19 cellular contexts compared by ENCODE assay signal in the genomic region with DNA sequence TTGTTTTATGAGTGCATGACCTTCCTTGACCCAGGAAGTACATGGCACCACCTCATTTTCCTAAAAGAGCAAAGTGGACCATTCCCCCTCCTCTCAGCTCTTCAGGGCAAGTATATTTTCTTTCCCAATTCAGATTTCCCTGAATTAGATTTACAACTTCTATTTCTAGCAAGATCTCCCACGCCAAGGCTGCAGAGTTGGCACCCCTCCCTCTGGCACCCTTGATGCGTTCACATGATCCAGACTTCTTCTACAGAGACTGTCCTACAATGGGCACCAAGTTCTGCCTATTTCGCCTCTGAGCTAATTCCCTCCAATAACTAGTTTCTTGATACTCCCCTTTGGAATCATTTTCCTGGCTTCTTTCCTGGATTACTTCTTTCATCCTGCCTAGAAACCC.
DNase-seq lines count a peak whose midpoint lies in the region; ATAC-seq, FAIRE-seq and TF ChIP-seq lines count a peak whose summit lies in the region.
"Had no signal": no experiment of that assay in that cellular context is flagged by ENCODE, and none has a peak within 500 bp of the region (broad histone marks: within the 10 kb centered on the region; RNA-seq: fewer than 3 reads in every experiment).

No MANE protein-coding gene starts in this region.

- H3K4me1 ChIP-seq in body of pancreas (peaks cover 15% of the 10 kb centered on the region), heart left ventricle (peaks cover 0 to 21% (median 4%) of the 10 kb centered on the region in 12 donors), pancreas (no peaks in the 10 kb centered on the region)
- H3K4me1 ChIP-seq: BLaER1, lower lobe of right lung had no signal

- DNase-seq in body of pancreas = peak; percentile 39 to 71 (median 57)
- DNase-seq in heart left ventricle = peak in 4 of 5 donors; percentile 42 to 67 (median 56)
- peak in 3 of 6 donors; percentile 27 to 57 (median 47) for DNase-seq in pancreas
- DNase-seq in ureter (ENCODE audit: low spot score) = peak; percentile 83
- no peak for DNase-seq in NCI-H1436 treated with DMSO at 0.1 percent for 48 hours (lab: John Stamatoyannopoulos, UW)
- DNase-seq in activated T-cell treated with anti-CD3 and anti-CD28 coated beads, Interleukin-2, amount 50 U/mL, for 24 hours = no peak
- DNase-seq: activated CD4-positive, alpha-beta T cell treated with anti-CD3 and anti-CD28 coated beads, Interleukin-2, amount 50 U/mL, for 48 hours; Kasumi-1; lower lobe of right lung; NCI-H2081 treated with DMSO at 0.1 percent for 48 hours; stimulated activated CD4-positive, alpha-beta T cell treated with anti-CD3 and anti-CD28 coated beads, Interleukin-15, amount 100 ng/mL, for 24 hours; upper lobe of left lung had no signal

- FAIRE-seq in pancreas (lab: Jason Lieb, UNC) = no peak
- FAIRE-seq: bronchial epithelial cell, endometrium had no signal

- no peak for TF ChIP-seq CTCF in body of pancreas (IDR thresholded peaks at IDR 0.05)
- no peak for TF ChIP-seq CTCF in heart left ventricle (IDR thresholded peaks at IDR 0.05)
- TF ChIP-seq CTCF in pancreas (IDR thresholded peaks at IDR 0.05) = no peak

- H3K27ac ChIP-seq in body of pancreas (no peak overlapping the region), heart left ventricle (peak overlapping the region in 4 of 12 donors; percentile 25 to 60 (median 42)), pancreas (no peak overlapping the region)
- H3K27ac ChIP-seq: BLaER1, hepatocyte, lower lobe of right lung, neutrophil, upper lobe of left lung had no signal

- TF ChIP-seq POLR2A in body of pancreas (IDR thresholded peaks at IDR 0.05) (no peak), heart left ventricle (IDR thresholded peaks at IDR 0.05) (no peak)

- H3K9me3 ChIP-seq in body of pancreas (no peaks in the 10 kb centered on the region), heart left ventricle (no peaks in the 10 kb centered on the region), pancreas (no peaks in the 10 kb centered on the region)
- H3K9me3 ChIP-seq: BLaER1, lower lobe of right lung, neutrophil, upper lobe of left lung had no signal

- no peak for ATAC-seq in body of pancreas
- peak in 3 of 4 donors; percentile 82 to 88 (median 83) for ATAC-seq in heart left ventricle
- peak; percentile 41 to 55 (median 54) for ATAC-seq in pancreas
- no peak for ATAC-seq in GM18519 (IDR thresholded peaks at IDR 0.05; ENCODE audit: low FRiP score, unreplicated experiment)
- ATAC-seq: activated T-helper 17 cell treated with anti-CD3 and anti-CD28 coated beads, Interleukin-2, amount 50 U/mL, for 72 hours had no signal

- H3K36me3 ChIP-seq in body of pancreas (replicated peaks in 1 of 2; ENCODE audit: insufficient read depth in 1 of 2, low read depth in 2 of 2) = no peaks in the 10 kb centered on the region
- no peaks in the 10 kb centered on the region for H3K36me3 ChIP-seq in heart left ventricle
- H3K36me3 ChIP-seq in pancreas = no peaks in the 10 kb centered on the region
- H3K36me3 ChIP-seq: BLaER1, lower lobe of right lung, neutrophil, upper lobe of left lung had no signal

- no peaks in the 10 kb centered on the region for H3K36me3 Mint-ChIP-seq in activated T-cell treated with anti-CD3 and anti-CD28 coated beads, Interleukin-2, amount 50 U/mL, for 24 hours (ENCODE audit: low read depth)

- H3K27ac Mint-ChIP-seq in activated T-cell treated with anti-CD3 and anti-CD28 coated beads, Interleukin-2, amount 50 U/mL, for 24 hours = no peak overlapping the region
- H3K27ac Mint-ChIP-seq: activated T-helper 17 cell treated with anti-CD3 and anti-CD28 coated beads, Interleukin-2, amount 50 U/mL, for 72 hours had no signal

- no peaks in the 10 kb centered on the region for H3K27me3 Mint-ChIP-seq in activated T-cell treated with anti-CD3 and anti-CD28 coated beads, Interleukin-2, amount 50 U/mL, for 24 hours
- H3K27me3 Mint-ChIP-seq: activated T-helper 17 cell treated with anti-CD3 and anti-CD28 coated beads, Interleukin-2, amount 50 U/mL, for 72 hours had no signal

- intact Hi-C loops in body of pancreas (cut with DNase I) (no loop called here), heart left ventricle (cut with DNase I) (no loop called here), pancreas (cut with DNase I) (no loop called here)

- no peak overlapping the region for H3K4me3 Mint-ChIP-seq in activated T-cell treated with anti-CD3 and anti-CD28 coated beads, Interleukin-2, amount 50 U/mL, for 24 hours
- H3K4me3 Mint-ChIP-seq: activated T-helper 17 cell treated with anti-CD3 and anti-CD28 coated beads, Interleukin-2, amount 50 U/mL, for 72 hours had no signal

- H3K27me3 ChIP-seq in body of pancreas (no peaks in the 10 kb centered on the region), heart left ventricle (no peaks in the 10 kb centered on the region), pancreas (no peaks in the 10 kb centered on the region)
- H3K27me3 ChIP-seq: BLaER1, hepatocyte, upper lobe of left lung had no signal

- H3K4me1 Mint-ChIP-seq in activated T-cell treated with anti-CD3 and anti-CD28 coated beads, Interleukin-2, amount 50 U/mL, for 24 hours (ENCODE audit: low read depth) = no peaks in the 10 kb centered on the region
- H3K4me1 Mint-ChIP-seq: activated T-helper 17 cell treated with anti-CD3 and anti-CD28 coated beads, Interleukin-2, amount 50 U/mL, for 72 hours had no signal

- no peak overlapping the region for H3K4me3 ChIP-seq in body of pancreas
- H3K4me3 ChIP-seq in heart left ventricle = no peak overlapping the region
- H3K4me3 ChIP-seq in pancreas = no peak overlapping the region
- H3K4me3 ChIP-seq: BLaER1, hepatocyte, lower lobe of right lung, upper lobe of left lung had no signal

- WGBS in body of pancreas, 2 donors = 36 to 42% methylated on average over 3 of the region's 3 CpGs
- 41 to 56% (median 47%) methylated on average over 3 of the region's 3 CpGs for WGBS in heart left ventricle, 4 donors
- WGBS in pancreas, 2 donors = 35 to 57% methylated on average over 3 of the region's 3 CpGs

- no peaks in the 10 kb centered on the region for H3K9me3 Mint-ChIP-seq in activated T-cell treated with anti-CD3 and anti-CD28 coated beads, Interleukin-2, amount 50 U/mL, for 24 hours
- H3K9me3 Mint-ChIP-seq: activated T-helper 17 cell treated with anti-CD3 and anti-CD28 coated beads, Interleukin-2, amount 50 U/mL, for 72 hours had no signal

Comparison
In these comparisons a context has a peak if more than half of its experiments do, and no peak if none do; other contexts are left out.
1. ATAC-seq: peak in heart left ventricle (3 of 4) and pancreas (4 of 4); none in body of pancreas (single experiment) and GM18519 (single experiment).
2. DNase-seq: peak in body of pancreas (4 of 4), heart left ventricle (4 of 5) and ureter (single experiment); none in NCI-H1436 treated with DMSO at 0.1 percent for 48 hours (single experiment) and activated T-cell treated with anti-CD3 and anti-CD28 coated beads, Interleukin-2, amount 50 U/mL, for 24 hours (single experiment).